Comparison of ENCODE assay signal across 19 cellular contexts in the genomic region with DNA sequence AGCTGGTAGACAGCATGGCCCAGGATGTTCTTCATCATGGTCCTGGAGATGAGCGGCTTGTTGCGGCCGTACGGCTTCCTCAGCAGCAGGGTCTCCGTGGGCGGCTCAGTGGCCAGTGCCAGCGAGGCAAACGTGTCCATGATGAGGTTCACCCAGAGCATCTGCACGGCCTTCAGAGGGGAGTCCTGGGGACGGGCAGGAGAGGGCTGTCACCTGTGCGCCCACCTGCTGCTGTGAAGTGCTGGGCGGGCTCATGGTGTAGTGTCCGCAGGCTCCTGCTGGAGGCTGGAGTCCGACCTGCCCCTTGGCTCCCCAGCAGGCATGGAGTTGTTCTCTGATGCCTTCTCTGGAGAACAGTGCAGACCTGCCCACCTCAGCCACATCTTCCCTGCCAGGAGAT. TPM values are rescaled to one million over a fixed set of nuclear protein-coding genes. Genes with fewer than 3 reads are reported as not detected.
DNase-seq lines count a peak whose midpoint lies in the region; ATAC-seq and TF ChIP-seq lines count a peak whose summit lies in the region.
"Had no signal": no experiment of that assay in that cellular context is flagged by ENCODE, and none has a peak within 500 bp of the region (broad histone marks: within the 10 kb centered on the region; RNA-seq: fewer than 3 reads in every experiment).

No MANE protein-coding gene starts in this region.

- no peak overlapping the region for H2AFZ ChIP-seq in neuronal stem cell (ENCODE audit: low read length)
- H2AFZ ChIP-seq: GM23338 had no signal

- TF ChIP-seq CTCF in spleen (IDR thresholded peaks at IDR 0.05 in 8 of 11, conservative IDR thresholded peaks at IDR 0.05 in 3 of 11) (no peak), upper lobe of right lung (IDR thresholded peaks at IDR 0.05) (no peak)

- H4K91ac ChIP-seq in neuronal stem cell (ENCODE audit: low read depth, low read length, poor library complexity): no peak overlapping the region

- intact Hi-C loops in spleen (cut with DNase I; ENCODE audit: low total_unique reads) (loop anchor here (5.0 kb wide), 1 partner anchor 395 kb away; no protein-coding TSS in a partner anchor), upper lobe of right lung (cut with DNase I) (loop anchor here (5.0 kb wide), 1 partner anchor 395 kb away; no protein-coding TSS in a partner anchor)

- H3K27ac ChIP-seq in BLaER1: peak overlapping the region; percentile 87
- H3K27ac ChIP-seq in BLaER1 treated with 17β-estradiol and CSF1 and Interleukin-3, amounts not matched to agents 10 nM and 100 nM: peak overlapping the region in 2 of 11 experiments; percentile 4 to 13; a peak in 3 of 22 replicates
- H3K27ac ChIP-seq in neuronal stem cell (replicated peaks; ENCODE audit: low read length): no peak overlapping the region
- H3K27ac ChIP-seq in spleen: no peak overlapping the region
- H3K27ac ChIP-seq in upper lobe of right lung: no peak overlapping the region

- no peak overlapping the region for H4K8ac ChIP-seq in neuronal stem cell (ENCODE audit: low read depth, low read length)

- H3K9me3 ChIP-seq in BLaER1 (no peaks in the 10 kb centered on the region), neuronal stem cell (replicated peaks in 1 of 2; ENCODE audit: control insufficient read depth in 2 of 2, insufficient read depth in 1 of 2, low read depth in 1 of 2, low read length in 2 of 2) (no peaks in the 10 kb centered on the region), spleen (no peaks in the 10 kb centered on the region), upper lobe of right lung (no peaks in the 10 kb centered on the region)
- H3K9me3 ChIP-seq in BLaER1 treated with 17β-estradiol and CSF1 and Interleukin-3, amounts not matched to agents 10 nM and 100 nM (replicated peaks in 1 of 11): no peaks in the 10 kb centered on the region
- H3K9me3 ChIP-seq: HAP-1 had no signal

- peak overlapping the region; percentile 80 for H2BK5ac ChIP-seq in neuronal stem cell (ENCODE audit: low read length)

- H2BK12ac ChIP-seq in neuronal stem cell (ENCODE audit: low read length): peak overlapping the region; percentile 52

- H3K23ac ChIP-seq in neuronal stem cell (ENCODE audit: low read depth, low read length, poor library complexity): peak overlapping the region; percentile 34

- no peak for ATAC-seq in upper lobe of right lung
- ATAC-seq: GM23338 had no signal

- H3K27me3 ChIP-seq in BLaER1 (no peaks in the 10 kb centered on the region), neuronal stem cell (ENCODE audit: control insufficient read depth in 3 of 3, insufficient read depth in 3 of 3, low read depth in 1 of 3, low read length in 3 of 3) (peaks cover 0 to 40% (median 0%) of the 10 kb centered on the region in 3 experiments), spleen (replicated peaks in 1 of 7) (peaks cover 0 to 10% (median 0%) of the 10 kb centered on the region in 7 donors), upper lobe of right lung (no peaks in the 10 kb centered on the region)
- H3K27me3 ChIP-seq in BLaER1 treated with 17β-estradiol and CSF1 and Interleukin-3, amounts not matched to agents 10 nM and 100 nM: 0 out of 22 replicates have a peak, but pooled peaks cover 0 to 6% (median 0%) of the 10 kb centered on the region in 11 experiments

- no CpG with 5 or more reads among the region's 14 CpGs for WGBS in neuronal stem cell (ENCODE audit: extremely low coverage in 2 of 2, insufficient read length in 2 of 2, insufficient replicate concordance in 1 of 2), 2 donors
- WGBS in spleen, 5 donors: 87 to 96% (median 90%) methylated on average over 6 to 14 of the region's 14 CpGs

- no peaks in the 10 kb centered on the region for H4K20me1 ChIP-seq in BLaER1
- H4K20me1 ChIP-seq in BLaER1 treated with 17β-estradiol and CSF1 and Interleukin-3, amounts not matched to agents 10 nM and 100 nM: no peaks in the 10 kb centered on the region; a peak in 1 of 22 replicates

- peak overlapping the region; percentile 29 for H3K18ac ChIP-seq in neuronal stem cell (ENCODE audit: low read length)

- H3K79me1 ChIP-seq in neuronal stem cell (ENCODE audit: low read depth, low read length): no peaks in the 10 kb centered on the region

- H2BK120ac ChIP-seq in neuronal stem cell (ENCODE audit: low read depth, low read length): no peak overlapping the region

- peak overlapping the region; percentile 42 for H2BK15ac ChIP-seq in neuronal stem cell (ENCODE audit: low read length)

- H3K36me3 ChIP-seq in BLaER1 (peaks cover 44% of the 10 kb centered on the region), neuronal stem cell (replicated peaks in 1 of 2; ENCODE audit: control insufficient read depth in 2 of 2, insufficient read depth in 2 of 2, low read length in 2 of 2) (no peaks in the 10 kb centered on the region), spleen (no peaks in the 10 kb centered on the region), upper lobe of right lung (no peaks in the 10 kb centered on the region)
- peaks cover 0 to 29% (median 0%) of the 10 kb centered on the region in 11 experiments; a peak in 5 of 22 replicates for H3K36me3 ChIP-seq in BLaER1 treated with 17β-estradiol and CSF1 and Interleukin-3, amounts not matched to agents 10 nM and 100 nM
- H3K36me3 ChIP-seq: HAP-1 had no signal

- H3K9ac ChIP-seq in BLaER1: peak overlapping the region; percentile 44; the same call in 1 of the 2 replicates
- peak overlapping the region in 5 of 11 experiments; percentile 2 to 62 (median 9); a peak in 6 of 22 replicates for H3K9ac ChIP-seq in BLaER1 treated with 17β-estradiol and CSF1 and Interleukin-3, amounts not matched to agents 10 nM and 100 nM
- no peak overlapping the region for H3K9ac ChIP-seq in neuronal stem cell (ENCODE audit: low read depth, low read length, poor library complexity)

- H3K14ac ChIP-seq in neuronal stem cell (ENCODE audit: low read length): no peak overlapping the region

- H3K4me1 ChIP-seq in BLaER1 (peaks cover 100% of the 10 kb centered on the region), neuronal stem cell (ENCODE audit: control insufficient read depth in 2 of 2, insufficient read depth in 1 of 2, low read depth in 1 of 2, low read length in 2 of 2) (peaks cover 0 to 6% of the 10 kb centered on the region in 2 donors), spleen (peaks cover 0 to 6% (median 0%) of the 10 kb centered on the region in 6 donors), upper lobe of right lung (no peaks in the 10 kb centered on the region)
- H3K4me1 ChIP-seq in BLaER1 treated with 17β-estradiol and CSF1 and Interleukin-3, amounts not matched to agents 10 nM and 100 nM: peaks cover 26 to 100% (median 89%) of the 10 kb centered on the region in 10 experiments
- H3K4me1 ChIP-seq: HAP-1 had no signal

- no peak for TF ChIP-seq POLR2A in spleen (IDR thresholded peaks at IDR 0.05)

- no peak overlapping the region for H3K4ac ChIP-seq in neuronal stem cell (ENCODE audit: low read length)

- no peak for DNase-seq in neuronal stem cell (ENCODE audit: low spot score)
- DNase-seq in spleen: peak; percentile 69
- no peak for DNase-seq in upper lobe of right lung
- no peak for DNase-seq in LoVo (ENCODE audit: low spot score)
- DNase-seq: Calu3; CD4-positive, alpha-beta memory T cell; COR-L47; DMS53; DMS79 treated with DMSO at 0.1 percent for 48 hours; GF-D8; HFFc6 had no signal

- H3K4me3 ChIP-seq in BLaER1 (no peak overlapping the region), neuronal stem cell (ENCODE audit: low read length in 2 of 2) (no peak overlapping the region), spleen (no peak overlapping the region), upper lobe of right lung (no peak overlapping the region)
- no peak overlapping the region for H3K4me3 ChIP-seq in BLaER1 treated with 17β-estradiol and CSF1 and Interleukin-3, amounts not matched to agents 10 nM and 100 nM
- H3K4me3 ChIP-seq: GM23338, HAP-1 had no signal

- peak overlapping the region; percentile 32 for H2AK5ac ChIP-seq in neuronal stem cell (ENCODE audit: low read depth, low read length)

- peak overlapping the region; percentile 89 for H3K4me2 ChIP-seq in BLaER1
- peak overlapping the region in 6 of 11 experiments; percentile 7 to 85 (median 28); a peak in 5 of 22 replicates for H3K4me2 ChIP-seq in BLaER1 treated with 17β-estradiol and CSF1 and Interleukin-3, amounts not matched to agents 10 nM and 100 nM
- no peak overlapping the region for H3K4me2 ChIP-seq in neuronal stem cell (ENCODE audit: insufficient read depth, low read length, poor library complexity, severe bottlenecking)
- H3K4me2 ChIP-seq: GM23338 had no signal

RNA-seq across cellular contexts. Expression of gene SEC13, which starts 21.9 kb away (rescaled TPM):
- polyA plus RNA-seq in neuronal stem cell (2013, experiment 1 of 2): 103 TPM
- 99.6 TPM for polyA plus RNA-seq in neuronal stem cell (2013, experiment 2 of 2)
- 100 to 1,000 TPM in 1 of 7 donors, 10 to 100 TPM in 6; 61.6 to 115 (median 71.2) TPM for total RNA-seq in spleen
- 10 to 100 TPM; 52.1 to 78.7 (median 68.0) TPM for polyA plus RNA-seq in spleen
- total RNA-seq in upper lobe of right lung: 81.3 TPM

RNA-seq across cellular contexts. Expression of gene GHRL, which starts 50.0 kb away (rescaled TPM):
- polyA plus RNA-seq in neuronal stem cell (2013, experiment 1 of 2): not detected
- polyA plus RNA-seq in neuronal stem cell (2013, experiment 2 of 2): 0.21 TPM
- total RNA-seq in spleen (1 to 10 TPM; 1.1 to 8.0 (median 3.8) TPM), upper lobe of right lung (2.2 TPM)
- polyA plus RNA-seq in spleen: 1 to 10 TPM; 3.6 to 6.6 (median 5.0) TPM
- total RNA-seq: A172, Daoy, G401, GM23338 had no signal
- polyA plus RNA-seq: BJ had no signal
